ENCODE assay signal across 15 cellular contexts in genomic region chr4:4572821-4573220, GRCh38.
"Had no signal": no experiment of that assay in that cellular context is flagged by ENCODE, and none has a peak within 500 bp of the region (broad histone marks: within the 10 kb centered on the region; RNA-seq: fewer than 3 reads in every experiment).

No MANE protein-coding gene starts in this region.

- H3K36me3 ChIP-seq: ascending aorta, breast epithelium, sigmoid colon, spleen had no signal

- H3K4me3 Mint-ChIP-seq: activated naive CD8-positive, alpha-beta T cell treated with anti-CD3 and anti-CD28 coated beads, Interleukin-2, amount 50 U/mL, for 24 hours; endodermal cell; stimulated activated naive CD8-positive, alpha-beta T cell treated with anti-CD3 and anti-CD28 coated beads, Interleukin-15, Interleukin-2, amounts not matched to agents 100 ng/mL and 50 ng/mL, for 24 hours had no signal

- ATAC-seq: activated naive CD8-positive, alpha-beta T cell treated with anti-CD3 and anti-CD28 coated beads, Interleukin-2, amount 50 U/mL, for 24 hours; foreskin keratinocyte; psoas muscle had no signal

- H3K27me3 ChIP-seq: ascending aorta, breast epithelium, foreskin keratinocyte, sigmoid colon, suprapubic skin had no signal

- H3K27ac ChIP-seq: ascending aorta, foreskin keratinocyte, psoas muscle, sigmoid colon, spleen, suprapubic skin had no signal

- DNase-seq: activated CD4-positive, alpha-beta T cell treated with anti-CD3 and anti-CD28 coated beads, Interleukin-2, amount 50 U/mL, for 1 hour; activated naive CD4-positive, alpha-beta T cell; activated naive CD8-positive, alpha-beta T cell treated with anti-CD3 and anti-CD28 coated beads, Interleukin-2, amount 50 U/mL, for 24 hours; activated T-cell treated with anti-CD3 and anti-CD28 coated beads for 4 hours; endodermal cell; foreskin keratinocyte; head of caudate nucleus; psoas muscle; sigmoid colon; spleen; trophoblast cell had no signal

- H3K4me1 Mint-ChIP-seq: endodermal cell had no signal

- H3K27ac Mint-ChIP-seq: activated naive CD8-positive, alpha-beta T cell treated with anti-CD3 and anti-CD28 coated beads, Interleukin-2, amount 50 U/mL, for 24 hours; endodermal cell; stimulated activated naive CD8-positive, alpha-beta T cell treated with anti-CD3 and anti-CD28 coated beads, Interleukin-15, Interleukin-2, amounts not matched to agents 100 ng/mL and 50 ng/mL, for 24 hours had no signal

- H3K9me3 ChIP-seq: ascending aorta, breast epithelium, psoas muscle, sigmoid colon, spleen, suprapubic skin had no signal

- H3K9me3 Mint-ChIP-seq: stimulated activated naive CD8-positive, alpha-beta T cell treated with anti-CD3 and anti-CD28 coated beads, Interleukin-15, Interleukin-2, amounts not matched to agents 100 ng/mL and 50 ng/mL, for 24 hours had no signal

- H3K4me1 ChIP-seq: ascending aorta, breast epithelium, foreskin keratinocyte, psoas muscle had no signal

- H3K4me3 ChIP-seq: ascending aorta, breast epithelium, psoas muscle, sigmoid colon, spleen, suprapubic skin had no signal
